ENCODE assay signal across 35 cellular contexts in the genomic region with DNA sequence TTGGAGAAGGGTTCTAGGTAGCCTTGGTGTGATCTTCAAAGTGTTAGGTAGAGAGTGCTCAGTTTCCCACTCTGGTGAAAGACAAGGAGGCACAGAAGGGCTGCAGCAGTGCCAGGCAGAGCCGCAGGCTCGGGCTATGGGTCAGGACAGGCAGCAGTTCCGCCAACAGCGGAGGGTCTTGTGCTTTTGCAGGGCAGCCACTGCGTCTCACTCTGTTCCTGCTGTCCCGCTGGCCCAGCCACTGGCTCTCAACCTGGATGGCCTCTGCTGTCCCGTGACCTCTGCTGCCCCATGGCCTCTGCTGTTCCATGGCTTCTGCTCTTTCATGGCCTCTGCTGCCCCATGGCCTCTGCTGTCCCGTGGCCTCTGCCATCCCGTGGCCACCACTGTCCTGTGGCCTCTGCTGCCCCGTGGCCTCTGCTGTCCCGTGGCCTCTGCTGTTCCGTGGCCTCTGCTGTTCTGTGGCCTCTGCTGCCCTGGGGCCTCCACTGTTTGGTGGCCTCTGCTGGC.
"Had no signal": no experiment of that assay in that cellular context is flagged by ENCODE, and none has a peak within 500 bp of the region (broad histone marks: within the 10 kb centered on the region; RNA-seq: fewer than 3 reads in every experiment).

No MANE protein-coding gene starts in this region.

- ATAC-seq: activated T-cell treated with anti-CD3 and anti-CD28 coated beads, Interleukin-2, amount 50 U/mL, for 4 hours; body of pancreas; SK-N-SH treated with all-trans-retinoic acid at 6 μM for 48 hours; T-cell; T-helper 17 cell had no signal

- H3K4me2 ChIP-seq: KMS-11 had no signal

- H3K27me3 ChIP-seq: body of pancreas, Peyer's patch had no signal

- H3K36me3 ChIP-seq: Peyer's patch had no signal

- H3K27ac ChIP-seq: body of pancreas, KMS-11, Peyer's patch, VCaP had no signal

- DNase-seq: activated B cell treated with CpG ODN at 0.5 μM for 24 hours; activated CD4-positive, alpha-beta memory T cell treated with anti-CD3 and anti-CD28 coated beads for 36 hours; activated CD4-positive, alpha-beta T cell treated with anti-CD3 and anti-CD28 coated beads for 4 hours; activated CD4-positive, alpha-beta T cell treated with anti-CD3 and anti-CD28 coated beads, Interleukin-2, amount 50 U/mL, for 1 hour; activated CD4-positive, CD25-positive, alpha-beta regulatory T cell treated with anti-CD3 and anti-CD28 coated beads, Interleukin-2, amount 50 U/mL, for 72 hours; activated CD8-positive, alpha-beta memory T cell treated with anti-CD3 and anti-CD28 coated beads, Interleukin-2, amount 50 U/mL, for 4 hours; activated gamma-delta T cell treated with Interleukin-2 at 50 U/mL for 16 hours; activated naive CD4-positive, alpha-beta T cell treated with anti-CD3 and anti-CD28 coated beads for 36 hours; activated T-cell treated with anti-CD3 and anti-CD28 coated beads for 4 hours; activated T-cell treated with anti-CD3 and anti-CD28 coated beads, Interleukin-2, amount 50 U/mL, for 4 hours; amygdala; body of pancreas; caudate nucleus; cerebellar nuclear complex; MM.1S; MV-4-11; NCI-H1092 treated with DMSO at 0.1 percent for 48 hours; NCI-H1417 treated with DMSO at 0.1 percent for 48 hours; NCI-H187 treated with DMSO at 0.1 percent for 48 hours; NCI-H2081; NCI-H2171 treated with DMSO at 0.1 percent for 48 hours; NCI-H226; NCI-H446 treated with DMSO at 0.1 percent for 48 hours; NCI-H524; Peyer's patch; RPMI8226; SHP77 treated with DMSO at 0.1 percent for 48 hours; T-cell; T-helper 17 cell; T-helper 9 cell had no signal

- H3K9ac ChIP-seq: KMS-11 had no signal

- H3K9me3 Mint-ChIP-seq: activated CD4-positive, alpha-beta memory T cell treated with anti-CD3 and anti-CD28 coated beads for 36 hours; activated naive CD4-positive, alpha-beta T cell treated with anti-CD3 and anti-CD28 coated beads for 36 hours; activated T-cell treated with anti-CD3 and anti-CD28 coated beads, Interleukin-2, amount 50 U/mL, for 4 hours; activated T-helper 1 cell treated with anti-CD3 and anti-CD28 coated beads, Interleukin-12 subunit alpha, Interleukin-12 subunit beta, Interleukin-2, Interleukin-4 antibody, amounts not matched to agents 30 ng/mL and 10 ng/mL and 1 ng/mL, durations not matched to agents 14 hours and 24 hours and 36 hours; T-cell had no signal

- H3K4me3 Mint-ChIP-seq: activated B cell treated with CpG ODN at 0.5 μM for 24 hours; activated CD4-positive, alpha-beta memory T cell treated with anti-CD3 and anti-CD28 coated beads for 36 hours; activated naive CD4-positive, alpha-beta T cell treated with anti-CD3 and anti-CD28 coated beads for 36 hours; activated naive CD8-positive, alpha-beta T cell; activated T-cell treated with anti-CD3 and anti-CD28 coated beads, Interleukin-2, amount 50 U/mL, for 4 hours; activated T-helper 1 cell treated with anti-CD3 and anti-CD28 coated beads, Interleukin-12 subunit alpha, Interleukin-12 subunit beta, Interleukin-2, Interleukin-4 antibody, amounts not matched to agents 30 ng/mL and 10 ng/mL and 1 ng/mL, durations not matched to agents 14 hours and 24 hours and 36 hours; T-cell; T-helper 17 cell had no signal

- H3K9me3 ChIP-seq: body of pancreas, Peyer's patch had no signal

- H3K4me3 ChIP-seq: body of pancreas, Peyer's patch had no signal

- H3K27me3 Mint-ChIP-seq: activated B cell treated with CpG ODN at 0.5 μM for 24 hours had no signal

- H3K4me1 Mint-ChIP-seq: activated B cell treated with CpG ODN at 0.5 μM for 24 hours, T-cell, T-helper 17 cell had no signal

- H3K36me3 Mint-ChIP-seq: activated CD4-positive, alpha-beta memory T cell treated with anti-CD3 and anti-CD28 coated beads for 36 hours; activated naive CD8-positive, alpha-beta T cell; T-cell had no signal

- H3K4me1 ChIP-seq: body of pancreas, Peyer's patch had no signal

- H3K27ac Mint-ChIP-seq: activated B cell treated with CpG ODN at 0.5 μM for 24 hours; activated CD4-positive, alpha-beta memory T cell treated with anti-CD3 and anti-CD28 coated beads for 36 hours; activated naive CD4-positive, alpha-beta T cell treated with anti-CD3 and anti-CD28 coated beads for 36 hours; activated naive CD8-positive, alpha-beta T cell; activated T-helper 1 cell treated with anti-CD3 and anti-CD28 coated beads, Interleukin-12 subunit alpha, Interleukin-12 subunit beta, Interleukin-2, Interleukin-4 antibody, amounts not matched to agents 30 ng/mL and 10 ng/mL and 1 ng/mL, durations not matched to agents 14 hours and 24 hours and 36 hours; T-cell; T-helper 17 cell had no signal
